10 cellular contexts compared by ENCODE assay signal in the genomic region with DNA sequence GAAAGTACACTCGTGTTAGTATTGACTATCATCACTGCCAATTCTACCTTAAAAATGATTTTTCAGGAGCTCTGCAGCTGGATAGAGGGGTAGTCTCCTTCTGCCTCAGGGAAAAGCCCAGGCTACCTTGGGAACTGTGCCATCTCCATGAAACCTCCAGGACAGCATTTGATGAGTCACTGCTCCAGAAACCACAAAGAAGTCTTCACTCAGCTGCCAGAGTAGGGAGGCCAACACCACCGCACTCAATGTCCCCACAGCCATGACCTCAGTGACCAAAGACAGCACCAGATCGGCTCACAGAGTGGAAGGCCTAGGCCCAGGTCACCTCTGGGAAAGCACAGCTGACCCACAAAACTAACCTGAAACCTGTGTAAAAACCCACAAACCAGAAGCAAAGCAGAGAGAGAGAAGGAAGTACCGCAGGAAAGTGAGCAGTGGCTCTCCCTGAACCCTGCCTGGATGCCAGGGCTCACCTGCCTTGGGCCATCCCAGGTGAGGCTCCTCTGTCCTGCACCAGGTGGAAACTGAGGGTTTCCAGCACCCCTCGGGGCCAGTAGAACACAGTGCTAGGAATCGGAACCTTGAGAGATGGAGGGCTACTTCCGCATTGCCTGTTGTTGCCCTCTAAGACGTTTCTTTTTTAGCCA. TPM values are rescaled to one million over a fixed set of nuclear protein-coding genes. Genes with fewer than 3 reads are reported as not detected.
A peak's percentile ranks its signal among the peaks of the same experiment; 100 is the strongest.
DNase-seq lines count a peak whose midpoint lies in the region; ATAC-seq and TF ChIP-seq lines count a peak whose summit lies in the region.
"Had no signal": no experiment of that assay in that cellular context is flagged by ENCODE, and none has a peak within 500 bp of the region (broad histone marks: within the 10 kb centered on the region; RNA-seq: fewer than 3 reads in every experiment).

No MANE protein-coding gene starts in this region.

- no peak overlapping the region for H3K27ac Mint-ChIP-seq in effector memory CD8-positive, alpha-beta T cell
- H3K27ac Mint-ChIP-seq: activated naive CD8-positive, alpha-beta T cell had no signal

- H3K27me3 ChIP-seq in adrenal gland, result no peaks in the 10 kb centered on the region
- H3K27me3 ChIP-seq in heart right ventricle, result no peaks in the 10 kb centered on the region
- no peaks in the 10 kb centered on the region for H3K27me3 ChIP-seq in skeletal muscle tissue (ENCODE audit: control insufficient read depth in 3 of 3, insufficient read depth in 3 of 3, low read length in 3 of 3)

- ATAC-seq in heart right ventricle (peak in 6 of 8 donors; percentile 4 to 79 (median 44)), HG03442 (IDR thresholded peaks at IDR 0.05; ENCODE audit: unreplicated experiment) (no peak)
- ATAC-seq in effector memory CD8-positive, alpha-beta T cell (replicated peaks), result no peak

- no peaks in the 10 kb centered on the region for H3K4me1 Mint-ChIP-seq in effector memory CD8-positive, alpha-beta T cell (ENCODE audit: low read depth in 2 of 2)

- TF ChIP-seq CTCF in adrenal gland (IDR thresholded peaks at IDR 0.05), result no peak
- TF ChIP-seq CTCF in heart right ventricle (IDR thresholded peaks at IDR 0.05), result no peak

- H3K4me3 ChIP-seq in adrenal gland (no peak overlapping the region), heart right ventricle (no peak overlapping the region), skeletal muscle tissue (ENCODE audit: low read length in 3 of 3) (no peak overlapping the region)

- H3K4me1 ChIP-seq in adrenal gland (replicated peaks in 1 of 2), result peaks cover 47 to 55% of the 10 kb centered on the region in 2 donors
- peaks cover 3 to 28% (median 26%) of the 10 kb centered on the region in 9 donors for H3K4me1 ChIP-seq in heart right ventricle
- peaks cover 11 to 22% (median 13%) of the 10 kb centered on the region in 3 donors for H3K4me1 ChIP-seq in skeletal muscle tissue (ENCODE audit: control insufficient read depth in 3 of 3, insufficient read depth in 3 of 3, low read length in 3 of 3)

- H3K4me3 Mint-ChIP-seq in effector memory CD8-positive, alpha-beta T cell, result no peak overlapping the region
- H3K4me3 Mint-ChIP-seq: activated naive CD8-positive, alpha-beta T cell had no signal

- peak in 1 of 2 donors; percentile 41 for TF ChIP-seq POLR2A in adrenal gland (IDR thresholded peaks at IDR 0.05)

- WGBS in adrenal gland, 4 donors, result 58 to 65% (median 61%) methylated on average over 8 of the region's 8 CpGs
- 75 to 87% methylated on average over 8 of the region's 8 CpGs for WGBS in heart right ventricle, 2 donors

- no peaks in the 10 kb centered on the region for H3K9me3 ChIP-seq in adrenal gland (replicated peaks in 1 of 3)
- peaks cover 0 to 9% (median 0%) of the 10 kb centered on the region in 11 donors for H3K9me3 ChIP-seq in heart right ventricle
- peaks cover 0 to 2% (median 0%) of the 10 kb centered on the region in 3 donors for H3K9me3 ChIP-seq in skeletal muscle tissue (ENCODE audit: control insufficient read depth in 3 of 3, low read length in 3 of 3)

- no peaks in the 10 kb centered on the region for H3K9me3 Mint-ChIP-seq in effector memory CD8-positive, alpha-beta T cell

- H3K9ac ChIP-seq in skeletal muscle tissue (ENCODE audit: low read depth in 1 of 3, low read length in 3 of 3), result no peak overlapping the region

- H3K36me3 Mint-ChIP-seq in effector memory CD8-positive, alpha-beta T cell (ENCODE audit: insufficient read depth), result peaks cover 5% of the 10 kb centered on the region

- intact Hi-C loops in adrenal gland (cut with DNase I) (no loop called here), heart right ventricle (cut with DNase I) (no loop called here)

- H3K36me3 ChIP-seq in adrenal gland (replicated peaks in 1 of 2) (no peaks in the 10 kb centered on the region), heart right ventricle (no peaks in the 10 kb centered on the region), skeletal muscle tissue (ENCODE audit: control insufficient read depth in 3 of 3, insufficient read depth in 3 of 3, low read length in 3 of 3) (no peaks in the 10 kb centered on the region)

- peak overlapping the region; percentile 77 to 92 (median 89) for H3K27ac ChIP-seq in adrenal gland
- peak overlapping the region in 8 of 10 donors; percentile 1 to 77 (median 54) for H3K27ac ChIP-seq in heart right ventricle
- H3K27ac ChIP-seq in skeletal muscle tissue (ENCODE audit: low read depth, low read length), result peak overlapping the region; percentile 36

- H3K27me3 Mint-ChIP-seq in effector memory CD8-positive, alpha-beta T cell, result peaks cover 20 to 42% of the 10 kb centered on the region in 2 donors

- DNase-seq in H4 (ENCODE audit: low spot score) (peak; percentile 84), adrenal gland (peak; percentile 80 to 93 (median 91)), heart right ventricle (no peak), germinal center (ENCODE audit: low spot score) (no peak), epidermal melanocyte (ENCODE audit: insufficient read length, low spot score) (no peak)
- no peak for DNase-seq in effector memory CD8-positive, alpha-beta T cell
- DNase-seq: GDM1 had no signal

RNA-seq across cellular contexts. Expression of a gene that starts 30.0 kb away (rescaled TPM):
- total RNA-seq in H4 (2014; rRNA removed; shearing (Covaris generic)), result 34.8 and 44.8 TPM in 2 replicates
- total RNA-seq in adrenal gland (100 to 1,000 TPM in 1 of 8 donors, 10 to 100 TPM in 7; 44.1 to 108 (median 66.6) TPM), heart right ventricle (10 to 100 TPM in 7 of 10 donors, 1 to 10 TPM in 3; 3.6 to 61.6 (median 13.1) TPM), skeletal muscle tissue (12.5 TPM)
- polyA plus RNA-seq in adrenal gland (10 to 100 TPM; 14.1 to 85.6 (median 17.4) TPM), heart right ventricle (10 to 100 TPM; 12.7 to 13.9 TPM)

Comparison
In these comparisons a context has a peak if more than half of its experiments do, and no peak if none do; other contexts are left out.
1. DNase-seq: peak in H4 (single experiment) and adrenal gland (7 of 7); none in heart right ventricle (0 of 2), germinal center (single experiment), epidermal melanocyte (single experiment) and effector memory CD8-positive, alpha-beta T cell (0 of 3).
2. H3K27ac ChIP-seq: peak in every context shown above with its lines; median percentile 89 in adrenal gland; 54 in heart right ventricle; 36 in skeletal muscle tissue.
3. ATAC-seq: peak in heart right ventricle (6 of 8); none in effector memory CD8-positive, alpha-beta T cell (single experiment) and HG03442 (single experiment).